ENCODE assay signal across 17 cellular contexts in the genomic region with DNA sequence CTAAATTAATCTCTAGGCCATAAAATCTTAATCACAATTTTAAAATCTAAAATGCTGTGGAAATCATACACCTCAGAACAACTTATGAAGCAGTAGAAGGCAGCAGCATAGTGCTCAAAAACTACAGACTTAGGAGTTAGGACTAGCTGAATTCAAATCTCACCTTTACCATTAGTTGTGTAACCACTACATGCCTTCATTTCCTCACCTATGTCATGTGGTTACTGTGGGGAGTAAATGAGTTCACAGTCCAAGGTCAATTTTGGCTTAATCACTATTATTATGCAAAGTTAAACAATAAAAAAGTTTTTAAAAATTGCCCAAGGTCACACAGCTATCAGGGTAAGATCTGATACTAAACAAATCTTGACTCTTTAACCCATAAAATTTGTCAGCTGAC. TPM values are rescaled to one million over a fixed set of nuclear protein-coding genes. Genes with fewer than 3 reads are reported as not detected.
A peak's percentile ranks its signal among the peaks of the same experiment; 100 is the strongest.
DNase-seq lines count a peak whose midpoint lies in the region; ATAC-seq, FAIRE-seq and TF ChIP-seq lines count a peak whose summit lies in the region.
"Had no signal": no experiment of that assay in that cellular context is flagged by ENCODE, and none has a peak within 500 bp of the region (broad histone marks: within the 10 kb centered on the region; RNA-seq: fewer than 3 reads in every experiment).

No MANE protein-coding gene starts in this region.

- H4K20me1 ChIP-seq in K562 (replicated peaks; ENCODE audit: control insufficient read depth, insufficient read depth, low read length), result no peaks in the 10 kb centered on the region

- H3K36me3 ChIP-seq in K562 (ENCODE audit: control insufficient read depth, insufficient read depth, low read length), result no peaks in the 10 kb centered on the region
- no peaks in the 10 kb centered on the region for H3K36me3 ChIP-seq in right lobe of liver
- H3K36me3 ChIP-seq in vagina, result no peaks in the 10 kb centered on the region
- H3K36me3 ChIP-seq in adrenal gland (replicated peaks in 1 of 2), result no peaks in the 10 kb centered on the region
- H3K36me3 ChIP-seq: HAP-1 had no signal

- DNase-seq in K562 (ENCODE audit: extremely low read depth in 1 of 4, low spot score in 3 of 4), result no peak
- DNase-seq in right lobe of liver, result no peak
- DNase-seq in NCI-H345 treated with DMSO at 0.1 percent for 48 hours (lab: John Stamatoyannopoulos, UW; ENCODE audit: unreplicated experiment), result no peak
- no peak for DNase-seq in iPS-NIHi7 (ENCODE audit: extremely low spot score)
- no peak for DNase-seq in vagina (ENCODE audit: extremely low spot score in 2 of 2)
- no peak for DNase-seq in adrenal gland
- DNase-seq: Calu3; CD4-positive, alpha-beta T cell; DMS79; NCI-H2107; NCI-H446 treated with DMSO at 0.1 percent for 48 hours; NCI-H774 had no signal

- H3K4me3 ChIP-seq in K562 (no peak overlapping the region), right lobe of liver (no peak overlapping the region), vagina (no peak overlapping the region), adrenal gland (no peak overlapping the region)
- H3K4me3 ChIP-seq: HAP-1, SK-N-MC had no signal

- peaks cover 34% of the 10 kb centered on the region for H3K79me2 ChIP-seq in K562 (ENCODE audit: control insufficient read depth, insufficient read depth, low read length)

- no peak overlapping the region for H3K4me2 ChIP-seq in K562 (ENCODE audit: insufficient read depth, low read length)

- H3K27ac ChIP-seq in K562 (ENCODE audit: extremely low read depth, low read depth, low read length) (no peak overlapping the region), right lobe of liver (peak overlapping the region in 1 of 3 donors; percentile 5), vagina (no peak overlapping the region), adrenal gland (no peak overlapping the region)
- H3K27ac ChIP-seq: SK-N-MC had no signal

- no peaks in the 10 kb centered on the region for H3K9me1 ChIP-seq in K562 (ENCODE audit: control insufficient read depth, insufficient read depth, low read length)

- H3K9ac ChIP-seq in K562 (ENCODE audit: insufficient read depth in 1 of 2, low read depth in 2 of 2, low read length in 2 of 2), result no peak overlapping the region

- FAIRE-seq in K562 (lab: Jason Lieb, UNC), result peak; percentile 19
- FAIRE-seq: GM12892 had no signal

- ATAC-seq in GM18520 (IDR thresholded peaks at IDR 0.05; ENCODE audit: unreplicated experiment) (peak; percentile 72), GM21423 (IDR thresholded peaks at IDR 0.05; ENCODE audit: unreplicated experiment) (peak; percentile 64), K562 (no peak), right lobe of liver (peak; percentile 41 to 75 (median 64))

- no peaks in the 10 kb centered on the region for H3K27me3 ChIP-seq in K562 (ENCODE audit: control insufficient read depth in 2 of 2, insufficient read depth in 2 of 2, low read length in 2 of 2)
- H3K27me3 ChIP-seq in right lobe of liver, result no peaks in the 10 kb centered on the region
- no peaks in the 10 kb centered on the region for H3K27me3 ChIP-seq in vagina
- H3K27me3 ChIP-seq in adrenal gland, result no peaks in the 10 kb centered on the region

- TF ChIP-seq RAD21 in K562 (CRISPR knock-in tag; conservative IDR thresholded peaks at IDR 0.05 in 1 of 2, IDR thresholded peaks at IDR 0.05 in 1 of 2), result no peak

- POLR2A ChIA-PET in K562 (lab: Yijun Ruan, JAX), result interaction anchor here (0.5 kb wide), 1 partner anchor 311 kb away, joined by 3 read pairs; no protein-coding TSS in a partner anchor

- H3K4me1 ChIP-seq in K562 (replicated peaks in 1 of 2; ENCODE audit: control insufficient read depth in 2 of 2, insufficient read depth in 2 of 2, low read length in 2 of 2), result no peaks in the 10 kb centered on the region
- H3K4me1 ChIP-seq in right lobe of liver, result peaks cover 0 to 12% (median 0%) of the 10 kb centered on the region in 4 donors
- H3K4me1 ChIP-seq in vagina, result peaks cover 8% of the 10 kb centered on the region
- H3K4me1 ChIP-seq in adrenal gland (replicated peaks in 1 of 2), result peaks cover 6 to 23% of the 10 kb centered on the region in 2 donors

- BruUV-seq in K562 (replicated peaks; lab: Mats Ljungman, UMichigan), result no TSS peak

- in situ Hi-C loops in K562 (cut with MboI), result no loop called here

- no peak overlapping the region for H2AFZ ChIP-seq in K562 (ENCODE audit: low read depth, low read length)

- no peak for TF ChIP-seq CTCF in K562 (IDR thresholded peaks at IDR 0.05 in 2 of 3, conservative IDR thresholded peaks at IDR 0.05 in 1 of 3; ENCODE audit: insufficient read depth in 2 of 3, low read depth in 1 of 3, low read length in 3 of 3)
- TF ChIP-seq CTCF in right lobe of liver (IDR thresholded peaks at IDR 0.05), result no peak
- no peak for TF ChIP-seq CTCF in vagina (IDR thresholded peaks at IDR 0.05)
- TF ChIP-seq CTCF in adrenal gland (IDR thresholded peaks at IDR 0.05), result no peak

- TF ChIP-seq EP300 in K562 (IDR thresholded peaks at IDR 0.05; ENCODE audit: low read length), result no peak

- CTCF ChIA-PET in K562 (lab: Yijun Ruan, JAX; ENCODE audit: low intra/inter-chr PET ratio), result no interaction called here

- H3K9me3 ChIP-seq in K562 (replicated peaks; ENCODE audit: control insufficient read depth, insufficient read depth, low read depth, low read length), result no peaks in the 10 kb centered on the region
- H3K9me3 ChIP-seq in right lobe of liver, result no peaks in the 10 kb centered on the region
- H3K9me3 ChIP-seq in vagina, result no peaks in the 10 kb centered on the region
- no peaks in the 10 kb centered on the region for H3K9me3 ChIP-seq in adrenal gland (replicated peaks in 1 of 3)
- H3K9me3 ChIP-seq: HAP-1 had no signal

- TF ChIP-seq POLR2A in K562 (conservative IDR thresholded peaks at IDR 0.05) (no peak), right lobe of liver (IDR thresholded peaks at IDR 0.05) (no peak), vagina (IDR thresholded peaks at IDR 0.05) (no peak), adrenal gland (IDR thresholded peaks at IDR 0.05) (no peak)

- intact Hi-C loops in K562 (cut with micrococcal nuclease) (no loop called here), right lobe of liver (cut with DNase I) (no loop called here), vagina (cut with DNase I) (no loop called here), adrenal gland (cut with DNase I) (no loop called here)

TF ChIP-seq in K562, 482 proteins besides CTCF, POLR2A, EP300 and RAD21 (continues in another document):
- TF ChIP-seq SMARCA5 (IDR thresholded peaks at IDR 0.05) (no peak), RFX5 (IDR thresholded peaks at IDR 0.05; ENCODE audit: low read depth, low read length) (no peak), TAF15 (IDR thresholded peaks at IDR 0.05; ENCODE audit: low read depth, low read length) (no peak), TEAD4 (IDR thresholded peaks at IDR 0.05; ENCODE audit: low read length) (no peak), TEAD4 (CRISPR knock-in tag; IDR thresholded peaks at IDR 0.05; ENCODE audit: borderline replicate concordance) (no peak), CBX3 (IDR thresholded peaks at IDR 0.05; ENCODE audit: borderline replicate concordance in 1 of 2, low read length in 2 of 2) (no peak), DDX20 (tag; IDR thresholded peaks at IDR 0.05; ENCODE audit: low read depth) (no peak), CCAR2 (IDR thresholded peaks at IDR 0.05; ENCODE audit: low read depth, low read length) (no peak), ZNF354B (CRISPR knock-in tag; IDR thresholded peaks at IDR 0.05) (no peak)
- TF ChIP-seq, protein P1, sequence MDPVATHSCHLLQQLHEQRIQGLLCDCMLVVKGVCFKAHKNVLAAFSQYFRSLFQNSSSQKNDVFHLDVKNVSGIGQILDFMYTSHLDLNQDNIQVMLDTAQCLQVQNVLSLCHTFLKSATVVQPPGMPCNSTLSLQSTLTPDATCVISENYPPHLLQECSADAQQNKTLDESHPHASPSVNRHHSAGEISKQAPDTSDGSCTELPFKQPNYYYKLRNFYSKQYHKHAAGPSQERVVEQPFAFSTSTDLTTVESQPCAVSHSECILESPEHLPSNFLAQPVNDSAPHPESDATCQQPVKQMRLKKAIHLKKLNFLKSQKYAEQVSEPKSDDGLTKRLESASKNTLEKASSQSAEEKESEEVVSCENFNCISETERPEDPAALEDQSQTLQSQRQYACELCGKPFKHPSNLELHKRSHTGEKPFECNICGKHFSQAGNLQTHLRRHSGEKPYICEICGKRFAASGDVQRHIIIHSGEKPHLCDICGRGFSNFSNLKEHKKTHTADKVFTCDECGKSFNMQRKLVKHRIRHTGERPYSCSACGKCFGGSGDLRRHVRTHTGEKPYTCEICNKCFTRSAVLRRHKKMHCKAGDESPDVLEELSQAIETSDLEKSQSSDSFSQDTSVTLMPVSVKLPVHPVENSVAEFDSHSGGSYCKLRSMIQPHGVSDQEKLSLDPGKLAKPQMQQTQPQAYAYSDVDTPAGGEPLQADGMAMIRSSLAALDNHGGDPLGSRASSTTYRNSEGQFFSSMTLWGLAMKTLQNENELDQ (CRISPR knock-in tag; IDR thresholded peaks at IDR 0.05; ENCODE audit: borderline replicate concordance), result no peak

RNA-seq across cellular contexts. Expression of a gene that starts 37.0 kb away (rescaled TPM):
- 23.5 and 103 TPM in 2 replicates for total RNA-seq in K562 (2011; cell fraction: chromatin; rRNA removed; ENCODE audit: low replicate concordance)
- total RNA-seq in K562 (2011; cell fraction: nucleolus; rRNA removed), result 11.0 and 16.2 TPM in 2 replicates
- 39.5 and 72.8 TPM in 2 replicates for total RNA-seq in K562 (2011; cell fraction: nucleoplasm; rRNA removed)
- total RNA-seq in K562 (2014; rRNA removed) (26.1 and 28.3 TPM in 2 replicates), K562 (2014; rRNA removed; fragmentation: Illumina TruSeq; extraction: Trizol) (26.5 and 31.0 TPM in 2 replicates), K562 (2015; rRNA removed; fragmentation: Illumina TruSeq; extraction: Trizol) (22.6 and 25.5 TPM in 2 replicates), K562 (2021) (25.3 and 25.7 TPM in 2 replicates), right lobe of liver (10 to 100 TPM; 17.1 to 22.5 (median 21.0) TPM), vagina (67.3 TPM), adrenal gland (100 to 1,000 TPM in 1 of 8 donors, 10 to 100 TPM in 7; 42.7 to 113 (median 68.8) TPM)
- polyA plus RNA-seq in K562 (2011; rRNA removed) (17.8 and 25.4 TPM in 2 replicates), K562 (2014; fragmentation: Illumina TruSeq; extraction: Trizol) (19.4 and 24.1 TPM in 2 replicates), K562 (2014; fragmentation: Nextera tagmentation; extraction: Ambion mirVana) (1 to 10 TPM; 5.6 to 8.7 TPM), K562 (2014; rRNA removed) (24.4 and 33.2 TPM in 2 replicates), adrenal gland (10 to 100 TPM in 1 of 3 donors, 1 to 10 TPM in 2; 8.5 to 49.0 (median 9.0) TPM)
- polyA plus RNA-seq in K562 (2011; cell fraction: cytosol; rRNA removed), result 4.5 and 7.4 TPM in 2 replicates
- 16.7 and 25.4 TPM in 2 replicates for polyA plus RNA-seq in K562 (2011; cell fraction: nucleus; rRNA removed)
- polyA plus RNA-seq in K562 (2012), result 10.2 and 10.3 TPM in 2 replicates
- 46.8 and 53.3 TPM in 2 replicates for polyA minus RNA-seq in K562 (2011; rRNA and poly(A)+ RNA removed)
- polyA minus RNA-seq in K562 (2011; cell fraction: cytosol; rRNA and poly(A)+ RNA removed), result 6.7 and 12.4 TPM in 2 replicates
- polyA minus RNA-seq in K562 (2011; cell fraction: nucleus; rRNA and poly(A)+ RNA removed), result 51.2 and 80.2 TPM in 2 replicates
